Comparison of ENCODE assay signal across 8 cellular contexts in genomic region chr2:26299488-26300092, GRCh38. TPM values are rescaled to one million over a fixed set of nuclear protein-coding genes. Genes with fewer than 3 reads are reported as not detected.
DNase-seq lines count a peak whose midpoint lies in the region; ATAC-seq and TF ChIP-seq lines count a peak whose summit lies in the region.

No MANE protein-coding gene starts in this region.

- WGBS in hepatocyte (ENCODE audit: low lambda C conversion rate, missing lambda C conversion rate): 2% methylated on average over 7 of the region's 7 CpGs

- in situ Hi-C loops in gastrocnemius medialis (cut with MboI; ENCODE audit: low sequenced_read_pairs in 4 of 4): no loop called here
- in situ Hi-C loops in GM13976 (cut with MboI; ENCODE audit: low sequenced_read_pairs, unreplicated experiment): no loop called here

- no peaks in the 10 kb centered on the region for H3F3A ChIP-seq in DOHH2 (ENCODE audit: control insufficient read depth, insufficient read depth)

- intact Hi-C loops in gastrocnemius medialis (cut with DNase I; ENCODE audit: low total_unique reads): loop anchor here (1.0 to 5.0 kb wide), 2 partner anchors 55 to 107 kb away; partner anchors contain the start of genes HADHA and HADHB

- H3K27me3 ChIP-seq in DOHH2 (ENCODE audit: control insufficient read depth, low read length) (peaks cover 19% of the 10 kb centered on the region), HUES48 (ENCODE audit: control insufficient read depth, insufficient read depth, low read length) (no peaks in the 10 kb centered on the region; the same call in 1 of the 2 replicates), adipocyte (replicated peaks; ENCODE audit: control insufficient read depth, insufficient read depth, low read length) (no peaks in the 10 kb centered on the region), hepatocyte (no peaks in the 10 kb centered on the region), gastrocnemius medialis (no peaks in the 10 kb centered on the region)

- H3K9me2 ChIP-seq in DOHH2 (replicated peaks; ENCODE audit: control insufficient read depth, low read length): no peaks in the 10 kb centered on the region
- H3K9me2 ChIP-seq in hepatocyte (replicated peaks; ENCODE audit: insufficient read depth): no peaks in the 10 kb centered on the region

- H3K36me3 ChIP-seq in DOHH2 (ENCODE audit: control insufficient read depth, low read length) (no peaks in the 10 kb centered on the region), HUES48 (ENCODE audit: control insufficient read depth, insufficient read depth, low read length) (peaks cover 3% of the 10 kb centered on the region; the same call in 1 of the 2 replicates), adipocyte (ENCODE audit: control insufficient read depth, insufficient read depth, low read length, severe bottlenecking) (no peaks in the 10 kb centered on the region), hepatocyte (replicated peaks; ENCODE audit: insufficient read depth, low read depth) (no peaks in the 10 kb centered on the region), gastrocnemius medialis (no peaks in the 10 kb centered on the region)

- H4K20me1 ChIP-seq in DOHH2 (ENCODE audit: control insufficient read depth, insufficient read depth, low read depth, low read length) (no peaks in the 10 kb centered on the region), hepatocyte (ENCODE audit: insufficient read depth, poor library complexity, severe bottlenecking) (no peaks in the 10 kb centered on the region)

- no peak overlapping the region for H3K27ac ChIP-seq in DOHH2 (ENCODE audit: low read depth, low read length)
- peak overlapping the region; percentile 84 for H3K27ac ChIP-seq in HUES48 (ENCODE audit: low read depth, low read length)
- peak overlapping the region; percentile 75 for H3K27ac ChIP-seq in hepatocyte
- H3K27ac ChIP-seq in gastrocnemius medialis: peak overlapping the region; percentile 49 to 69 (median 58)

- TF ChIP-seq POLR2A in gastrocnemius medialis (IDR thresholded peaks at IDR 0.05): no peak

- no peaks in the 10 kb centered on the region for H3K79me2 ChIP-seq in DOHH2 (ENCODE audit: control insufficient read depth, low read length)
- no peaks in the 10 kb centered on the region for H3K79me2 ChIP-seq in hepatocyte

- H3K4me2 ChIP-seq in DOHH2 (ENCODE audit: low read length) (peak overlapping the region; percentile 82), hepatocyte (peak overlapping the region; percentile 83)

- H3K4me3 ChIP-seq in DOHH2 (ENCODE audit: low read length) (peak overlapping the region; percentile 67), HUES48 (ENCODE audit: low read depth, low read length) (peak overlapping the region; percentile 70), adipocyte (ENCODE audit: low read length) (peak overlapping the region; percentile 82), hepatocyte (peak overlapping the region; percentile 33), gastrocnemius medialis (peak overlapping the region; percentile 56 to 68 (median 64))

- H3K9me3 ChIP-seq in DOHH2 (ENCODE audit: control insufficient read depth, insufficient read depth, low read length): no peaks in the 10 kb centered on the region
- no peaks in the 10 kb centered on the region for H3K9me3 ChIP-seq in HUES48 (ENCODE audit: control insufficient read depth, insufficient read depth, low read length)
- no peaks in the 10 kb centered on the region for H3K9me3 ChIP-seq in adipocyte (ENCODE audit: control insufficient read depth, low read length)
- H3K9me3 ChIP-seq in hepatocyte (ENCODE audit: low read depth): no peaks in the 10 kb centered on the region
- H3K9me3 ChIP-seq in gastrocnemius medialis: no peaks in the 10 kb centered on the region

- H3K4me1 ChIP-seq in DOHH2 (ENCODE audit: control insufficient read depth, low read length) (peaks cover 16% of the 10 kb centered on the region), HUES48 (ENCODE audit: control insufficient read depth, insufficient read depth, low read length) (peaks cover 24% of the 10 kb centered on the region), adipocyte (ENCODE audit: control insufficient read depth, insufficient read depth, low read length) (peaks cover 26% of the 10 kb centered on the region), hepatocyte (ENCODE audit: insufficient read depth) (peaks cover 9% of the 10 kb centered on the region), gastrocnemius medialis (peaks cover 3 to 9% of the 10 kb centered on the region in 2 donors)

- no peak for TF ChIP-seq CTCF in DOHH2 (IDR thresholded peaks at IDR 0.05; ENCODE audit: low read depth, low read length, poor library complexity, severe bottlenecking)
- TF ChIP-seq CTCF in hepatocyte (IDR thresholded peaks at IDR 0.05; ENCODE audit: poor library complexity): no peak
- TF ChIP-seq CTCF in gastrocnemius medialis (IDR thresholded peaks at IDR 0.05 in 4 of 5, conservative IDR thresholded peaks at IDR 0.05 in 1 of 5): no peak
- TF ChIP-seq CTCF in GM13976 (IDR thresholded peaks at IDR 0.05; ENCODE audit: borderline replicate concordance, control extremely low read depth, extremely low read depth, insufficient read depth, missing control alignments): no peak

- peak overlapping the region; percentile 33 for H2AFZ ChIP-seq in hepatocyte

- peak; percentile 77 for DNase-seq in adipocyte (ENCODE audit: low read depth)
- DNase-seq in hepatocyte (ENCODE audit: low spot score): peak; percentile 61
- DNase-seq in gastrocnemius medialis: no peak
- no peak for DNase-seq in NCI-H128 (lab: John Stamatoyannopoulos, UW; ENCODE audit: unreplicated experiment)
- no peak for DNase-seq in GM13976 (ENCODE audit: low spot score)

- no peak for ATAC-seq in gastrocnemius medialis
- no peak for ATAC-seq in HG03097 (IDR thresholded peaks at IDR 0.05; ENCODE audit: low FRiP score, unreplicated experiment)

- H3K9ac ChIP-seq in HUES48 (ENCODE audit: low read depth, low read length) (peak overlapping the region; percentile 60), adipocyte (ENCODE audit: low read length) (peak overlapping the region; percentile 89)

RNA-seq across cellular contexts. Expression of gene SELENOI, which starts 46.4 kb away (rescaled TPM):
- total RNA-seq in hepatocyte (31.5 and 34.4 TPM in 2 replicates), gastrocnemius medialis (10 to 100 TPM in 3 of 4 donors, 1 to 10 TPM in 1; 8.5 to 30.6 (median 17.0) TPM)
- polyA plus RNA-seq in hepatocyte: 6.4 and 10.1 TPM in 2 replicates

RNA-seq across cellular contexts. Expression of gene ADGRF3, which starts 47.0 kb away (rescaled TPM):
- 0.40 and 0.63 TPM in 2 replicates for total RNA-seq in hepatocyte
- 0.11 and 1.3 TPM in 2 replicates for polyA plus RNA-seq in hepatocyte
- total RNA-seq in gastrocnemius medialis: not detected

RNA-seq across cellular contexts. Expression of gene HADHB, which starts 54.9 kb away (rescaled TPM):
- 131 and 137 TPM in 2 replicates for total RNA-seq in hepatocyte
- 108 and 133 TPM in 2 replicates for polyA plus RNA-seq in hepatocyte
- total RNA-seq in gastrocnemius medialis: 100 to 1,000 TPM; 719 to 936 (median 781) TPM

RNA-seq across cellular contexts. Expression of gene HADHA, which starts 55.2 kb away (rescaled TPM):
- total RNA-seq in hepatocyte: 149 and 155 TPM in 2 replicates
- 122 and 125 TPM in 2 replicates for polyA plus RNA-seq in hepatocyte
- total RNA-seq in gastrocnemius medialis: 100 to 1,000 TPM; 443 to 480 (median 462) TPM

Comparison
In these comparisons a context has a peak if more than half of its experiments do, and no peak if none do; other contexts are left out.
1. DNase-seq: peak in adipocyte (single experiment) and hepatocyte (single experiment); none in gastrocnemius medialis (0 of 2), NCI-H128 (single experiment) and GM13976 (single experiment).
2. Peak in every context shown above with its lines, with median percentiles within 50 percentile points of each other: H3K4me3 ChIP-seq.